Comparison of ENCODE assay signal across 1 cellular context in genomic region chr12:10943167-10943566, GRCh38.
TF ChIP-seq lines count a peak whose summit lies in the region.

No MANE protein-coding gene starts in this region.

TF ChIP-seq in GM23338, 12 proteins besides CTCF, POLR2A, EP300 and RAD21 (continued from another document):
- TF ChIP-seq REST (IDR thresholded peaks at IDR 0.05; ENCODE audit: unreplicated experiment) (no peak), JUNB (IDR thresholded peaks at IDR 0.05; ENCODE audit: unreplicated experiment) (no peak), NANOG (IDR thresholded peaks at IDR 0.05; ENCODE audit: borderline replicate concordance) (no peak), STAT1 (IDR thresholded peaks at IDR 0.05; ENCODE audit: unreplicated experiment) (no peak), ZNF331 (CRISPR knock-in tag; IDR thresholded peaks at IDR 0.05; ENCODE audit: low read depth) (no peak), ZNF462 (CRISPR knock-in tag; IDR thresholded peaks at IDR 0.05) (no peak), POLR2AphosphoS5 (IDR thresholded peaks at IDR 0.05; ENCODE audit: low read depth) (no peak), ZNF114 (CRISPR knock-in tag; IDR thresholded peaks at IDR 0.05) (no peak), ETS1 (IDR thresholded peaks at IDR 0.05) (no peak)
